8 cellular contexts compared by ENCODE assay signal in the genomic region with DNA sequence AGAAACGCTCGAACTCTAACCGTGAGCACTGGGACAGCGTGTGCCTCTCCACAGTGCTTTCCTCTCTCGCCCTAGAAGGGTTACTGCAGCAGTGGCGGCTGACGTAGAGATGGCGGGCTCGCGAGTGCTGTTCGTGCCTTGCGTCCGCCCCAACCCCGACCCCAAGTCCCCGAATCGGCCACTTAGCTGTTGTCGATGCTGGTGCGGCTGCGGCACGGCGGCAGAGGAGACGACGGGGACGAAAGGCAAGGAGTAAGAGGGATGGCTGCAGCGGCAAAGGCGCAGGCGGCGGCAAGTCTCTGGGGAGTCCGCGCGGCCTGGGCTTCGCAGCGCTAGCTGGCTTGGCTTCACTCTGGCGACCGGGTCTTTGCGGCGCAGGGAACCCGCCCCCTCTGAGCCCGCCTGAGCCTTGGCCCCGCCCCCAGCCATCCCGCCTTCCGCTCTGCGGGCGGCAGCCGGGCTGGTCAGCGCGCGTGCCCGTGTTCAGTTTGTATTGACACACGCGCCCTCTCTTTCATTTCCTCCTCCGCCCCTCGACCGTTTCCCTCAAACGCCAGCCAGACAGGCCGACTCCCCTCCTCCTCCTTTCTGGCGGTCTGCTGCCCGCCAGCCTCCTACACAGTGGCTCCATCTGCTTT. TPM values are rescaled to one million over a fixed set of nuclear protein-coding genes. Genes with fewer than 3 reads are reported as not detected.
DNase-seq lines count a peak whose midpoint lies in the region; ATAC-seq and TF ChIP-seq lines count a peak whose summit lies in the region.

A gene (minus strand): TSS at position 354 of the 638 bp plus-strand sequence. CDS start 513 bp downstream, outside the sequence.

- peak; percentile 93 for ATAC-seq in HG02571 (IDR thresholded peaks at IDR 0.05; ENCODE audit: unreplicated experiment)
- peak; percentile 91 for ATAC-seq in activated naive CD8-positive, alpha-beta T cell treated with anti-CD3 and anti-CD28 coated beads, Interleukin-2, amount 50 U/mL, for 24 hours

- no peak for TF ChIP-seq EP300 in transverse colon (IDR thresholded peaks at IDR 0.05; ENCODE audit: low read depth)

- H3K27ac ChIP-seq in cardiac muscle cell: peak within 1 kb of the TSS; percentile 95
- H3K27ac ChIP-seq in parathyroid adenoma: peak within 1 kb of the TSS; percentile 89
- H3K27ac ChIP-seq in transverse colon: peak within 1 kb of the TSS; percentile 87 to 91 (median 89)

- POLR2A ChIA-PET in GM10248 (lab: Yijun Ruan, JAX): no interaction called here

- H3K4me1 Mint-ChIP-seq in activated naive CD8-positive, alpha-beta T cell treated with anti-CD3 and anti-CD28 coated beads, Interleukin-2, amount 50 U/mL, for 24 hours: peaks cover 20% of the 10 kb centered on the region

- intact Hi-C loops in transverse colon (cut with DNase I; ENCODE audit: low total_unique reads): no loop called here

- H3K27me3 ChIP-seq in cardiac muscle cell: no peaks in the 10 kb centered on the region
- H3K27me3 ChIP-seq in parathyroid adenoma (ENCODE audit: control insufficient read depth, insufficient read depth, low read length): no peaks in the 10 kb centered on the region
- H3K27me3 ChIP-seq in transverse colon: no peaks in the 10 kb centered on the region

- peaks cover 3% of the 10 kb centered on the region for H3K4me1 ChIP-seq in cardiac muscle cell (ENCODE audit: low read depth)
- H3K4me1 ChIP-seq in parathyroid adenoma: no peaks in the 10 kb centered on the region
- peaks cover 0 to 10% (median 0%) of the 10 kb centered on the region in 4 donors for H3K4me1 ChIP-seq in transverse colon

- peak within 1 kb of the TSS; percentile 89 for H2AFZ ChIP-seq in parathyroid adenoma

- in situ Hi-C loops in transverse colon (cut with MboI; ENCODE audit: low pct_ligation_motif_present in 1 of 4, low pct_unique_long_range_greater_than_20kb in 1 of 4, low sequenced_read_pairs in 3 of 4): no loop called here

- DNase-seq in GM10248 (ENCODE audit: extremely low spot score): peak; percentile 83
- DNase-seq in NCI-H1048 (lab: John Stamatoyannopoulos, UW): peak; percentile 64
- DNase-seq in SKM-1 treated with dmso at 0.1 percent for 144 hours (lab: John Stamatoyannopoulos, UW; ENCODE audit: unreplicated experiment): peak; percentile 79
- DNase-seq in activated naive CD8-positive, alpha-beta T cell treated with anti-CD3 and anti-CD28 coated beads, Interleukin-2, amount 50 U/mL, for 24 hours: peak; percentile 75
- peak; percentile 91 to 94 for DNase-seq in cardiac muscle cell (ENCODE audit: low read depth in 1 of 2, low spot score in 1 of 2)
- DNase-seq in transverse colon: peak; percentile 91

- peaks cover 2% of the 10 kb centered on the region for H3K36me3 Mint-ChIP-seq in activated naive CD8-positive, alpha-beta T cell treated with anti-CD3 and anti-CD28 coated beads, Interleukin-2, amount 50 U/mL, for 24 hours (ENCODE audit: low read depth)

- H3K9ac ChIP-seq in parathyroid adenoma: no peak within 1 kb of the TSS

- H3K4me2 ChIP-seq in parathyroid adenoma (ENCODE audit: low read length): peak within 1 kb of the TSS; percentile 80

- peaks cover under 1% of the 10 kb centered on the region for H3K9me3 Mint-ChIP-seq in activated naive CD8-positive, alpha-beta T cell treated with anti-CD3 and anti-CD28 coated beads, Interleukin-2, amount 50 U/mL, for 24 hours

- H3K27ac Mint-ChIP-seq in activated naive CD8-positive, alpha-beta T cell treated with anti-CD3 and anti-CD28 coated beads, Interleukin-2, amount 50 U/mL, for 24 hours: peak within 1 kb of the TSS; percentile 42

- H3K9me3 ChIP-seq in cardiac muscle cell (ENCODE audit: low read depth) (no peaks in the 10 kb centered on the region), parathyroid adenoma (ENCODE audit: control insufficient read depth, low read length) (no peaks in the 10 kb centered on the region), transverse colon (no peaks in the 10 kb centered on the region)

- H3K4me3 Mint-ChIP-seq in activated naive CD8-positive, alpha-beta T cell treated with anti-CD3 and anti-CD28 coated beads, Interleukin-2, amount 50 U/mL, for 24 hours: peak within 1 kb of the TSS; percentile 87

- 42% methylated on average over 58 of the region's 58 CpGs; no CpG with 5 or more reads in 1 of the 2 donors for WGBS in transverse colon (ENCODE audit: low coverage in 1 of 2), 2 donors

- CTCF ChIA-PET in GM10248 (lab: Yijun Ruan, JAX): no interaction called here

- TF ChIP-seq POLR2A in transverse colon (IDR thresholded peaks at IDR 0.05): peak; percentile 83

- no peaks in the 10 kb centered on the region for H3K79me2 ChIP-seq in parathyroid adenoma

- TF ChIP-seq CTCF in GM10248 (IDR thresholded peaks at IDR 0.05; ENCODE audit: control extremely low read depth, extremely low read depth, low read depth, missing control alignments): no peak
- no peak for TF ChIP-seq CTCF in cardiac muscle cell (IDR thresholded peaks at IDR 0.05; ENCODE audit: low read depth, low read length)
- TF ChIP-seq CTCF in parathyroid adenoma (IDR thresholded peaks at IDR 0.05): no peak
- TF ChIP-seq CTCF in transverse colon (IDR thresholded peaks at IDR 0.05): no peak

- H3K36me3 ChIP-seq in cardiac muscle cell (no peaks in the 10 kb centered on the region), parathyroid adenoma (ENCODE audit: control insufficient read depth, insufficient read depth, low read length) (no peaks in the 10 kb centered on the region), transverse colon (no peaks in the 10 kb centered on the region)

- peak within 1 kb of the TSS; percentile 80 for H3K4me3 ChIP-seq in cardiac muscle cell
- peak within 1 kb of the TSS; percentile 62 for H3K4me3 ChIP-seq in parathyroid adenoma (ENCODE audit: low read depth, low read length)
- peak within 1 kb of the TSS; percentile 40 to 78 (median 56) for H3K4me3 ChIP-seq in transverse colon

- H3K27me3 Mint-ChIP-seq in activated naive CD8-positive, alpha-beta T cell treated with anti-CD3 and anti-CD28 coated beads, Interleukin-2, amount 50 U/mL, for 24 hours: no peaks in the 10 kb centered on the region

RNA-seq across cellular contexts. Expression of the gene that starts here (rescaled TPM):
- 3.9 and 6.0 TPM in 2 replicates for total RNA-seq in cardiac muscle cell
- polyA plus RNA-seq in cardiac muscle cell: 5.0 and 6.9 TPM in 2 replicates
- 1 to 10 TPM; 1.5 to 4.4 (median 4.1) TPM for total RNA-seq in transverse colon

Comparison
In these comparisons a context has a peak if more than half of its experiments do, and no peak if none do; other contexts are left out.
1. Peak in every context shown above with its lines: DNase-seq, ATAC-seq, H3K4me3 ChIP-seq and H3K27ac ChIP-seq.